1 cellular context compared by ENCODE assay signal in the genomic region with DNA sequence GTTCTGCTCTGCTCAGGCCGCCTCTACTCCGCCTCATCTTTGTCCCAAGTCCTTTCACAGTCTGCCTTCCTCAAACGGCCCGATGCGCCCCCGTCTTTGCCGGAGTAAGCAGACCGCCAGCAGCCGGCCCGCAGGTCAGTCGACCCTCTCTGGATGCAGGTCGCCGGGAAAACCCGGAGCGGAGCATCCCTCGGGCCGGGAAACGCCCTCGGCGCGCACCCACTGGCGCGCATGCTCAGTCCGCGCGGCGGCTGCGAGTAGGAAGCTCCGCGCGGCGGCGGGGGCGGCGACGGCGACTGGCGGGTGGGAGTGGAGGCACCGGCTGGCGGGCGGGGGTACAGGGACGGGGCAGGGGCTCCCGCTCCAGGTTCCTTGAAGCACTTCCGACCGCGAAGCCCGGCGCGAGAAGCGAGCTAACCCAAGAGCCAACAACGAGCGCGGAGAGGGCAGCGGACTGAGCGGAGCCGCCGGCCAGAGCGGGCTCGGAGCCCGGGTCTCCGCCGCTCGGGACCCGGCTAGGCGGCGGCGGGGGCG.
TF ChIP-seq lines count a peak whose summit lies in the region.

A gene (plus strand): TSS at position 286 of the 534 bp plus-strand sequence. CDS start 252 bp downstream, outside the sequence.

TF ChIP-seq in K562, 482 proteins besides CTCF, POLR2A, EP300 and RAD21 (continued from another document):
- TF ChIP-seq, protein P1, sequence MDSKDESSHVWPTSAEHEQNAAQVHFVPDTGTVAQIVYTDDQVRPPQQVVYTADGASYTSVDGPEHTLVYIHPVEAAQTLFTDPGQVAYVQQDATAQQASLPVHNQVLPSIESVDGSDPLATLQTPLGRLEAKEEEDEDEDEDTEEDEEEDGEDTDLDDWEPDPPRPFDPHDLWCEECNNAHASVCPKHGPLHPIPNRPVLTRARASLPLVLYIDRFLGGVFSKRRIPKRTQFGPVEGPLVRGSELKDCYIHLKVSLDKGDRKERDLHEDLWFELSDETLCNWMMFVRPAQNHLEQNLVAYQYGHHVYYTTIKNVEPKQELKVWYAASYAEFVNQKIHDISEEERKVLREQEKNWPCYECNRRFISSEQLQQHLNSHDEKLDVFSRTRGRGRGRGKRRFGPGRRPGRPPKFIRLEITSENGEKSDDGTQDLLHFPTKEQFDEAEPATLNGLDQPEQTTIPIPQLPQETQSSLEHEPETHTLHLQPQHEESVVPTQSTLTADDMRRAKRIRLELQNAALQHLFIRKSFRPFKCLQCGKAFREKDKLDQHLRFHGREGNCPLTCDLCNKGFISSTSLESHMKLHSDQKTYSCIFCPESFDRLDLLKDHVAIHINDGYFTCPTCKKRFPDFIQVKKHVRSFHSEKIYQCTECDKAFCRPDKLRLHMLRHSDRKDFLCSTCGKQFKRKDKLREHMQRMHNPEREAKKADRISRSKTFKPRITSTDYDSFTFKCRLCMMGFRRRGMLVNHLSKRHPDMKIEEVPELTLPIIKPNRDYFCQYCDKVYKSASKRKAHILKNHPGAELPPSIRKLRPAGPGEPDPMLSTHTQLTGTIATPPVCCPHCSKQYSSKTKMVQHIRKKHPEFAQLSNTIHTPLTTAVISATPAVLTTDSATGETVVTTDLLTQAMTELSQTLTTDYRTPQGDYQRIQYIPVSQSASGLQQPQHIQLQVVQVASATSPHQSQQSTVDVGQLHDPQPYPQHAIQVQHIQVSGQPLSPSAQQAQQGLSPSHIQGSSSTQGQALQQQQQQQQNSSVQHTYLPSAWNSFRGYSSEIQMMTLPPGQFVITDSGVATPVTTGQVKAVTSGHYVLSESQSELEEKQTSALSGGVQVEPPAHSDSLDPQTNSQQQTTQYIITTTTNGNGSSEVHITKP (IDR thresholded peaks at IDR 0.05; ENCODE audit: partially characterized antibody), result no peak
- TF ChIP-seq JUND (IDR thresholded peaks at IDR 0.05; ENCODE audit: borderline replicate concordance, low read depth, low read length) (no peak), JUND (tag; IDR thresholded peaks at IDR 0.05; ENCODE audit: borderline replicate concordance, low read depth, low read length) (no peak)
